Comparison of ENCODE assay signal across 18 cellular contexts in the genomic region with DNA sequence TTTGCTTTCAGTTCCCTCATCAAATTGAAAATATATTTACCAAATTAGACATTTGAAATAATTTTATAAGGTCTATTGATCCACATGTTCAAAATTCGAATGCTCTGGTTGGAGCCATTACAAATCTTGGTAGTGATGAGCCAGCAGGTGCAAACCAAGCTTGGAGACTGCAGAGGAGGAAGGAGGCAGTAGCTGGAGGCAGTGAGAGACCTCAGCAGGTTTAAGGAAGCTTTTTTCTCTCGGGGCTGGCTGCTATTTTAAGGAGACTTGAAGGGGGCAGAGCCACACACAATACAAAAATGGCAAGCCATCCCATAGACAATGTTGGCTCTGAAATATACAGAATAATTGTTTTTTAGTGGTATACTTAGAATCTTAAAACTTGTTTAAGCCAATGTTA.
DNase-seq lines count a peak whose midpoint lies in the region; TF ChIP-seq lines count a peak whose summit lies in the region.
"Had no signal": no experiment of that assay in that cellular context is flagged by ENCODE, and none has a peak within 500 bp of the region (broad histone marks: within the 10 kb centered on the region; RNA-seq: fewer than 3 reads in every experiment).

No MANE protein-coding gene starts in this region.

- H3K36me3 Mint-ChIP-seq in brain (no peaks in the 10 kb centered on the region), nephron progenitor cell (ENCODE audit: low read depth) (no peaks in the 10 kb centered on the region)
- H3K36me3 Mint-ChIP-seq: CD4-positive, alpha-beta memory T cell had no signal

- no peak overlapping the region for H3K4me3 Mint-ChIP-seq in brain
- H3K4me3 Mint-ChIP-seq in nephron progenitor cell = no peak overlapping the region
- H3K4me3 Mint-ChIP-seq: CD4-positive, alpha-beta memory T cell had no signal

- H3K27me3 Mint-ChIP-seq in brain (peaks cover 3% of the 10 kb centered on the region), nephron progenitor cell (ENCODE audit: low read depth, poor library complexity) (peaks cover 18% of the 10 kb centered on the region)

- DNase-seq in NOMO-1 treated with DMSO at 0.1 percent for 48 hours (lab: John Stamatoyannopoulos, UW; ENCODE audit: unreplicated experiment) (peak; percentile 19), NOMO-1 (lab: John Stamatoyannopoulos, UW; ENCODE audit: unreplicated experiment in 2 of 2) (no peak), nephron progenitor cell (no peak), NCI-H1436 (lab: John Stamatoyannopoulos, UW) (no peak), NK-92 (lab: John Stamatoyannopoulos, UW; ENCODE audit: unreplicated experiment) (no peak), AML-193 (lab: John Stamatoyannopoulos, UW) (no peak)
- DNase-seq: 8988T; ACHN; C1 segment of cervical spinal cord; Calu3; CD4-positive, alpha-beta memory T cell; COR-L47; DMS53; DMS79 treated with DMSO at 0.1 percent for 48 hours; GM23248; H7; HCEC 1CT had no signal

- TF ChIP-seq CTCF in brain (conservative IDR thresholded peaks at IDR 0.05) = no peak
- TF ChIP-seq CTCF in nephron progenitor cell (IDR thresholded peaks at IDR 0.05) = no peak

- H3K9me3 Mint-ChIP-seq in brain = peaks cover 0 to 2% (median 0%) of the 10 kb centered on the region in 5 experiments
- no peaks in the 10 kb centered on the region for H3K9me3 Mint-ChIP-seq in nephron progenitor cell
- H3K9me3 Mint-ChIP-seq: CD4-positive, alpha-beta memory T cell had no signal

- H3K4me1 Mint-ChIP-seq in brain (peaks cover 54% of the 10 kb centered on the region), nephron progenitor cell (peaks cover 16% of the 10 kb centered on the region)
- H3K4me1 Mint-ChIP-seq: CD4-positive, alpha-beta memory T cell had no signal

- H3K27ac Mint-ChIP-seq in brain (peak overlapping the region in 3 of 5 experiments; percentile 48 to 61 (median 58)), nephron progenitor cell (peak overlapping the region; percentile 52)
- H3K27ac Mint-ChIP-seq: CD4-positive, alpha-beta memory T cell had no signal
